In genomic region chr9:124658165-124659017, GRCh38 we compare ENCODE assay signal across 8 cellular contexts.
DNase-seq lines count a peak whose midpoint lies in the region; ATAC-seq and TF ChIP-seq lines count a peak whose summit lies in the region.

No MANE protein-coding gene starts in this region.

- no peaks in the 10 kb centered on the region for H3K36me3 ChIP-seq in thymus (ENCODE audit: control insufficient read depth, insufficient read depth)

- intact Hi-C loops in activated T-helper 1 cell treated with anti-CD3 and anti-CD28 coated beads, Interleukin-12 subunit alpha, Interleukin-12 subunit beta, Interleukin-2, Interleukin-4 antibody, amounts not matched to agents 30 ng/mL and 10 ng/mL and 1 ng/mL, durations not matched to agents 14 hours and 24 hours and 36 hours (cut with micrococcal nuclease): no loop called here

- H3K27me3 Mint-ChIP-seq in activated T-helper 1 cell treated with anti-CD3 and anti-CD28 coated beads, Interleukin-12 subunit alpha, Interleukin-12 subunit beta, Interleukin-2, Interleukin-4 antibody, amounts not matched to agents 30 ng/mL and 10 ng/mL and 1 ng/mL, durations not matched to agents 14 hours and 24 hours and 36 hours (ENCODE audit: insufficient read depth): peaks cover 13% of the 10 kb centered on the region
- H3K27me3 Mint-ChIP-seq in nephron (ENCODE audit: low read depth): no peaks in the 10 kb centered on the region

- H3K4me3 ChIP-seq in thymus (ENCODE audit: low read length): peak overlapping the region; percentile 85

- WGBS in thymus: under 1% methylated on average over 14 of the region's 14 CpGs

- H3K9me3 ChIP-seq in thymus (ENCODE audit: control insufficient read depth): no peaks in the 10 kb centered on the region

- DNase-seq in COLO668 (lab: John Stamatoyannopoulos, UW; ENCODE audit: unreplicated experiment) (peak; percentile 73), HK-2 (ENCODE audit: unreplicated experiment) (peak; percentile 89), NCI-H774 (lab: John Stamatoyannopoulos, UW) (peak; percentile 84), foreskin keratinocyte (peak; percentile 90 to 95)
- peak; percentile 5 for DNase-seq in activated T-helper 1 cell treated with anti-CD3 and anti-CD28 coated beads, Interleukin-12 subunit alpha, Interleukin-12 subunit beta, Interleukin-2, Interleukin-4 antibody, amounts not matched to agents 30 ng/mL and 10 ng/mL and 1 ng/mL, durations not matched to agents 14 hours and 24 hours and 36 hours (ENCODE audit: low spot score)

- no peaks in the 10 kb centered on the region for H3K27me3 ChIP-seq in foreskin keratinocyte
- no peaks in the 10 kb centered on the region for H3K27me3 ChIP-seq in thymus (ENCODE audit: control insufficient read depth, insufficient read depth)

- peak; percentile 85 for ATAC-seq in GM19438 (IDR thresholded peaks at IDR 0.05; ENCODE audit: low read depth, unreplicated experiment)
- ATAC-seq in foreskin keratinocyte: peak; percentile 93

- no peaks in the 10 kb centered on the region for H3K36me3 Mint-ChIP-seq in activated T-helper 1 cell treated with anti-CD3 and anti-CD28 coated beads, Interleukin-12 subunit alpha, Interleukin-12 subunit beta, Interleukin-2, Interleukin-4 antibody, amounts not matched to agents 30 ng/mL and 10 ng/mL and 1 ng/mL, durations not matched to agents 14 hours and 24 hours and 36 hours (ENCODE audit: low read depth)
- H3K36me3 Mint-ChIP-seq in nephron (ENCODE audit: low read depth): peaks cover 10% of the 10 kb centered on the region

- peak overlapping the region; percentile 86 for H3K4me3 Mint-ChIP-seq in activated T-helper 1 cell treated with anti-CD3 and anti-CD28 coated beads, Interleukin-12 subunit alpha, Interleukin-12 subunit beta, Interleukin-2, Interleukin-4 antibody, amounts not matched to agents 30 ng/mL and 10 ng/mL and 1 ng/mL, durations not matched to agents 14 hours and 24 hours and 36 hours
- H3K4me3 Mint-ChIP-seq in nephron: peak overlapping the region; percentile 98 to 100 (median 100)

- no peaks in the 10 kb centered on the region for H3K9me3 Mint-ChIP-seq in activated T-helper 1 cell treated with anti-CD3 and anti-CD28 coated beads, Interleukin-12 subunit alpha, Interleukin-12 subunit beta, Interleukin-2, Interleukin-4 antibody, amounts not matched to agents 30 ng/mL and 10 ng/mL and 1 ng/mL, durations not matched to agents 14 hours and 24 hours and 36 hours
- H3K9me3 Mint-ChIP-seq in nephron: no peaks in the 10 kb centered on the region

- peaks cover 30% of the 10 kb centered on the region for H3K4me1 Mint-ChIP-seq in activated T-helper 1 cell treated with anti-CD3 and anti-CD28 coated beads, Interleukin-12 subunit alpha, Interleukin-12 subunit beta, Interleukin-2, Interleukin-4 antibody, amounts not matched to agents 30 ng/mL and 10 ng/mL and 1 ng/mL, durations not matched to agents 14 hours and 24 hours and 36 hours (ENCODE audit: low read depth)
- peaks cover 55% of the 10 kb centered on the region for H3K4me1 Mint-ChIP-seq in nephron

- H3K27ac Mint-ChIP-seq in activated T-helper 1 cell treated with anti-CD3 and anti-CD28 coated beads, Interleukin-12 subunit alpha, Interleukin-12 subunit beta, Interleukin-2, Interleukin-4 antibody, amounts not matched to agents 30 ng/mL and 10 ng/mL and 1 ng/mL, durations not matched to agents 14 hours and 24 hours and 36 hours: no peak overlapping the region
- peak overlapping the region; percentile 100 for H3K27ac Mint-ChIP-seq in nephron

- H3K27ac ChIP-seq in foreskin keratinocyte (peak overlapping the region; percentile 60), thymus (ENCODE audit: low read depth) (peak overlapping the region; percentile 84)

- TF ChIP-seq CTCF in foreskin keratinocyte (conservative IDR thresholded peaks at IDR 0.05) (no peak), nephron (IDR thresholded peaks at IDR 0.05; ENCODE audit: unreplicated experiment in 3 of 3) (no peak)

- H3K4me1 ChIP-seq in foreskin keratinocyte: peaks cover 7% of the 10 kb centered on the region
- no peaks in the 10 kb centered on the region for H3K4me1 ChIP-seq in thymus (ENCODE audit: control insufficient read depth, insufficient read depth, low read length)

Comparison
In these comparisons a context has a peak if more than half of its experiments do, and no peak if none do; other contexts are left out.
1. Peak in every context shown above with its lines: DNase-seq, ATAC-seq, H3K4me3 ChIP-seq and H3K27ac ChIP-seq.
2. DNase-seq: peak in every context shown above with its lines; median percentile 92 in foreskin keratinocyte; 89 in HK-2; 84 in NCI-H774; 73 in COLO668; 5 in activated T-helper 1 cell treated with anti-CD3 and anti-CD28 coated beads, Interleukin-12 subunit alpha, Interleukin-12 subunit beta, Interleukin-2, Interleukin-4 antibody, amounts not matched to agents 30 ng/mL and 10 ng/mL and 1 ng/mL, durations not matched to agents 14 hours and 24 hours and 36 hours.